Comparison of ENCODE assay signal across 11 cellular contexts in genomic region chr13:110610955-110611595, GRCh38. TPM values are rescaled to one million over a fixed set of nuclear protein-coding genes. Genes with fewer than 3 reads are reported as not detected.
DNase-seq lines count a peak whose midpoint lies in the region; ATAC-seq and TF ChIP-seq lines count a peak whose summit lies in the region.
"Had no signal": no experiment of that assay in that cellular context is flagged by ENCODE, and none has a peak within 500 bp of the region (broad histone marks: within the 10 kb centered on the region; RNA-seq: fewer than 3 reads in every experiment).

No MANE protein-coding gene starts in this region.

- CTCF ChIA-PET in CD4-positive, alpha-beta memory T cell (lab: Charles Lee; ENCODE audit: partially characterized antibody) = no interaction called here

- H3K27ac ChIP-seq in CD4-positive, alpha-beta memory T cell (ENCODE audit: low read depth, low read length) = no peak overlapping the region
- H3K27ac ChIP-seq in heart left ventricle = no peak overlapping the region
- no peak overlapping the region for H3K27ac ChIP-seq in prostate gland

- TF ChIP-seq POLR2A in heart left ventricle (IDR thresholded peaks at IDR 0.05) (no peak), prostate gland (IDR thresholded peaks at IDR 0.05) (no peak)

- peak overlapping the region; percentile 56 to 78 (median 76) for H3K4me3 Mint-ChIP-seq in CD4-positive, alpha-beta memory T cell
- H3K4me3 Mint-ChIP-seq in activated T-helper 17 cell treated with anti-CD3 and anti-CD28 coated beads, Interleukin-2, amount 50 U/mL, for 72 hours = peak overlapping the region; percentile 65

- H3K27me3 ChIP-seq in CD4-positive, alpha-beta memory T cell (ENCODE audit: insufficient read depth, low read length) = no peaks in the 10 kb centered on the region
- H3K27me3 ChIP-seq in heart left ventricle (peaks cover 0 to 10% (median 0%) of the 10 kb centered on the region in 9 donors), prostate gland (replicated peaks; ENCODE audit: insufficient read depth) (no peaks in the 10 kb centered on the region)

- no peak for TF ChIP-seq CTCF in heart left ventricle (IDR thresholded peaks at IDR 0.05)
- no peak for TF ChIP-seq CTCF in prostate gland (IDR thresholded peaks at IDR 0.05)

- peak overlapping the region in 3 of 7 donors; percentile 14 to 64 (median 23) for H3K27ac Mint-ChIP-seq in CD4-positive, alpha-beta memory T cell
- H3K27ac Mint-ChIP-seq in activated T-helper 17 cell treated with anti-CD3 and anti-CD28 coated beads, Interleukin-2, amount 50 U/mL, for 72 hours = peak overlapping the region; percentile 81

- H3K9me3 Mint-ChIP-seq in CD4-positive, alpha-beta memory T cell = peaks cover 0 to 3% (median 0%) of the 10 kb centered on the region in 8 donors
- H3K9me3 Mint-ChIP-seq in activated T-helper 17 cell treated with anti-CD3 and anti-CD28 coated beads, Interleukin-2, amount 50 U/mL, for 72 hours = peaks cover 8% of the 10 kb centered on the region

- H3K4me1 ChIP-seq in CD4-positive, alpha-beta memory T cell (ENCODE audit: insufficient read depth, low read length) = peaks cover 3% of the 10 kb centered on the region
- peaks cover 0 to 6% (median 4%) of the 10 kb centered on the region in 12 donors for H3K4me1 ChIP-seq in heart left ventricle
- peaks cover 2% of the 10 kb centered on the region for H3K4me1 ChIP-seq in prostate gland (replicated peaks)

- peaks cover 7 to 18% (median 8%) of the 10 kb centered on the region in 4 donors for H3K4me1 Mint-ChIP-seq in CD4-positive, alpha-beta memory T cell
- peaks cover 17% of the 10 kb centered on the region for H3K4me1 Mint-ChIP-seq in activated T-helper 17 cell treated with anti-CD3 and anti-CD28 coated beads, Interleukin-2, amount 50 U/mL, for 72 hours

- DNase-seq in CD4-positive, alpha-beta memory T cell = no peak
- DNase-seq in NCI-H2196 treated with DMSO at 0.1 percent for 48 hours (lab: John Stamatoyannopoulos, UW; ENCODE audit: unreplicated experiment) = no peak
- DNase-seq in heart left ventricle = no peak
- no peak for DNase-seq in prostate gland (ENCODE audit: low spot score)
- DNase-seq: DND-41, mucosa of descending colon, NCI-H524 treated with DMSO at 0.1 percent for 48 hours had no signal

- peak overlapping the region in 1 of 2 donors; percentile 8 for H3K4me3 ChIP-seq in CD4-positive, alpha-beta memory T cell (ENCODE audit: low read length in 2 of 2)
- H3K4me3 ChIP-seq in heart left ventricle = no peak overlapping the region
- H3K4me3 ChIP-seq in prostate gland = no peak overlapping the region
- H3K4me3 ChIP-seq: mucosa of descending colon had no signal

- H3K9me3 ChIP-seq in CD4-positive, alpha-beta memory T cell (ENCODE audit: control insufficient read depth in 1 of 2, low read length in 2 of 2) = no peaks in the 10 kb centered on the region
- H3K9me3 ChIP-seq in heart left ventricle (no peaks in the 10 kb centered on the region), prostate gland (no peaks in the 10 kb centered on the region)
- H3K9me3 ChIP-seq: mucosa of descending colon had no signal

- H3K27me3 Mint-ChIP-seq in CD4-positive, alpha-beta memory T cell = no peaks in the 10 kb centered on the region
- H3K27me3 Mint-ChIP-seq in activated T-helper 17 cell treated with anti-CD3 and anti-CD28 coated beads, Interleukin-2, amount 50 U/mL, for 72 hours = no peaks in the 10 kb centered on the region

- WGBS in heart left ventricle, 4 donors = 85 to 88% (median 86%) methylated on average over 12 of the region's 12 CpGs
- WGBS in prostate gland = 61% methylated on average over 12 of the region's 12 CpGs

- H3K36me3 Mint-ChIP-seq in CD4-positive, alpha-beta memory T cell = peaks cover 0 to 3% of the 10 kb centered on the region in 2 donors
- peaks cover 5% of the 10 kb centered on the region for H3K36me3 Mint-ChIP-seq in activated T-helper 17 cell treated with anti-CD3 and anti-CD28 coated beads, Interleukin-2, amount 50 U/mL, for 72 hours (ENCODE audit: low read depth)

- POLR2A ChIA-PET in CD4-positive, alpha-beta memory T cell (lab: Charles Lee; ENCODE audit: partially characterized antibody) = no interaction called here

- no peaks in the 10 kb centered on the region for H3K36me3 ChIP-seq in CD4-positive, alpha-beta memory T cell (ENCODE audit: insufficient read depth, low read length)
- H3K36me3 ChIP-seq in heart left ventricle = no peaks in the 10 kb centered on the region
- no peaks in the 10 kb centered on the region for H3K36me3 ChIP-seq in prostate gland

- ATAC-seq in GM19372 (IDR thresholded peaks at IDR 0.05; ENCODE audit: low read depth, unreplicated experiment) (peak; percentile 41), HG03442 (IDR thresholded peaks at IDR 0.05; ENCODE audit: unreplicated experiment) (peak; percentile 41), HG02938 (IDR thresholded peaks at IDR 0.05; ENCODE audit: unreplicated experiment) (no peak), heart left ventricle (no peak)
- ATAC-seq in activated T-helper 17 cell treated with anti-CD3 and anti-CD28 coated beads, Interleukin-2, amount 50 U/mL, for 72 hours (replicated peaks) = peak; percentile 49
- ATAC-seq: mucosa of descending colon had no signal

- intact Hi-C loops in CD4-positive, alpha-beta memory T cell (cut with micrococcal nuclease) = loop anchor here (10.0 kb wide), 2 partner anchors 156 to 304 kb away; partner anchors contain the start of gene ANKRD10
- intact Hi-C loops in heart left ventricle (cut with DNase I) (loop anchor here in 2 of 10 donors (5.0 to 10.0 kb wide), 2 partner anchors 94 to 96 kb away; partner anchors contain the start of gene CARS2 (in 2 of the 2)), prostate gland (cut with DNase I) (no loop called here)

RNA-seq across cellular contexts. Expression of gene NAXD, which starts 4.3 kb away (rescaled TPM):
- total RNA-seq in CD4-positive, alpha-beta memory T cell = 10 to 100 TPM; 32.6 to 33.4 TPM
- polyA plus RNA-seq in CD4-positive, alpha-beta memory T cell = 10 to 100 TPM; 20.4 TPM
- 10 to 100 TPM; 22.7 to 23.8 TPM for total RNA-seq in activated T-helper 17 cell treated with anti-CD3 and anti-CD28 coated beads, Interleukin-2, amount 50 U/mL, for 72 hours
- total RNA-seq in heart left ventricle (10 to 100 TPM; 19.2 to 31.4 (median 25.0) TPM), prostate gland (10 to 100 TPM; 36.2 to 71.6 TPM)
- polyA plus RNA-seq in heart left ventricle = 10 to 100 TPM; 22.4 to 22.8 TPM

RNA-seq across cellular contexts. Expression of gene RAB20, which starts 49.6 kb away (rescaled TPM):
- total RNA-seq in CD4-positive, alpha-beta memory T cell = 1 to 10 TPM; 2.2 to 3.2 TPM
- 1 to 10 TPM; 2.8 to 5.7 TPM for polyA plus RNA-seq in CD4-positive, alpha-beta memory T cell
- 1 to 10 TPM; 2.4 to 3.7 TPM for total RNA-seq in activated T-helper 17 cell treated with anti-CD3 and anti-CD28 coated beads, Interleukin-2, amount 50 U/mL, for 72 hours
- total RNA-seq in heart left ventricle (10 to 100 TPM in 8 of 9 donors, 1 to 10 TPM in 1; 5.5 to 30.2 (median 13.7) TPM), prostate gland (10 to 100 TPM; 24.0 to 42.1 TPM)
- 10 to 100 TPM in 1 of 2 donors, 1 to 10 TPM in 1; 7.4 to 17.3 TPM for polyA plus RNA-seq in heart left ventricle

Comparison
In these comparisons a context has a peak if more than half of its experiments do, and no peak if none do; other contexts are left out.
1. ATAC-seq: peak in GM19372 (single experiment), HG03442 (single experiment) and activated T-helper 17 cell treated with anti-CD3 and anti-CD28 coated beads, Interleukin-2, amount 50 U/mL, for 72 hours (single experiment); none in HG02938 (single experiment) and heart left ventricle (0 of 4).